ENCODE assay signal across 8 cellular contexts in the genomic region with DNA sequence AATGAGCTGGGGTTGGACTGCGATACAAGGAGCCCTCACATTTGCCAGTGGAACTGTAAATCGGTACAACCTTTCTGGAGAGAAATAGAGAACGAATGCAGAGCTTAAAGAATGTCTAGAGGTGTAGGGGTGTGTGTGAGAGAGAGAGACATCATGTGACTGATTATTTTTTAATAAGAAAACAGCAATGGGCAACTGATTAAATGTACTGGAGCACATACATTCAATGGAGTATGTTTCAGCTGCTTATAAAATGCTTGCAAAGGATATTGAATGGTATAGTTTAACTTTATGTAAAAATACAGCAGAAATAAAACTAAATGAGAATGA. TPM values are rescaled to one million over a fixed set of nuclear protein-coding genes. Genes with fewer than 3 reads are reported as not detected.
DNase-seq lines count a peak whose midpoint lies in the region; ATAC-seq, FAIRE-seq and TF ChIP-seq lines count a peak whose summit lies in the region.

No MANE protein-coding gene starts in this region.

- H3K36me3 ChIP-seq in HAP-1 (replicated peaks), result no peaks in the 10 kb centered on the region
- H3K36me3 ChIP-seq in OCI-LY1 (ENCODE audit: insufficient read depth, low read length), result no peaks in the 10 kb centered on the region
- H3K36me3 ChIP-seq in pancreas, result peaks cover 0 to 3% (median 0%) of the 10 kb centered on the region in 3 donors

- H3K4me1 ChIP-seq in HAP-1 (peaks cover 6% of the 10 kb centered on the region), OCI-LY1 (ENCODE audit: insufficient read depth, low read length, severe bottlenecking) (peaks cover 15% of the 10 kb centered on the region), pancreas (peaks cover 3 to 10% (median 6%) of the 10 kb centered on the region in 3 donors)

- no peaks in the 10 kb centered on the region for H4K20me1 ChIP-seq in OCI-LY1 (ENCODE audit: insufficient read depth, low read length)

- no peak overlapping the region for H3K27ac ChIP-seq in OCI-LY1 (ENCODE audit: low read depth, low read length, poor library complexity, severe bottlenecking)
- H3K27ac ChIP-seq in pancreas, result peak overlapping the region; percentile 78 to 92 (median 90)

- 0% methylated on average over 3 of the region's 3 CpGs for WGBS in pancreas, 2 donors

- H3F3A ChIP-seq in OCI-LY1 (ENCODE audit: insufficient read depth, low read length), result no peaks in the 10 kb centered on the region

- no peak for FAIRE-seq in pancreas (lab: Jason Lieb, UNC)

- peak overlapping the region; percentile 14; the same call in 1 of the 2 replicates for H2AFZ ChIP-seq in OCI-LY1 (ENCODE audit: low read length)

- H3K27me3 ChIP-seq in HAP-1 (ENCODE audit: low read depth), result no peaks in the 10 kb centered on the region
- H3K27me3 ChIP-seq in OCI-LY1 (ENCODE audit: insufficient read depth, low read length), result no peaks in the 10 kb centered on the region; the same call in 1 of the 2 replicates
- no peaks in the 10 kb centered on the region for H3K27me3 ChIP-seq in pancreas

- H3K4me3 ChIP-seq in HAP-1, result peak overlapping the region; percentile 57
- H3K4me3 ChIP-seq in OCI-LY1 (ENCODE audit: low read depth, low read length, poor library complexity, severe bottlenecking), result peak overlapping the region; percentile 84
- H3K4me3 ChIP-seq in pancreas, result peak overlapping the region; percentile 46 to 74 (median 66)

- peak overlapping the region; percentile 79 for H3K4me2 ChIP-seq in OCI-LY1 (ENCODE audit: low read length)

- H3K79me2 ChIP-seq in OCI-LY1 (ENCODE audit: insufficient read depth, low read length), result no peaks in the 10 kb centered on the region

- in situ Hi-C loops in HAP-1 (cut with MboI; ENCODE audit: low sequenced_read_pairs), result no loop called here

- no peak for TF ChIP-seq CTCF in OCI-LY1 (IDR thresholded peaks at IDR 0.05; ENCODE audit: low read length)
- no peak for TF ChIP-seq CTCF in pancreas (IDR thresholded peaks at IDR 0.05)

- no peaks in the 10 kb centered on the region for H3K9me2 ChIP-seq in OCI-LY1 (ENCODE audit: low read depth, low read length)

- H3K9me3 ChIP-seq in HAP-1 (no peaks in the 10 kb centered on the region), OCI-LY1 (ENCODE audit: low read length) (no peaks in the 10 kb centered on the region), pancreas (no peaks in the 10 kb centered on the region)

- DNase-seq in HAP-1 (ENCODE audit: low spot score in 2 of 2), result peak in 1 of 2 experiments; percentile 48
- no peak for DNase-seq in pancreas
- DNase-seq in COLO829 (ENCODE audit: low spot score), result no peak
- no peak for DNase-seq in hepatic stellate cell (ENCODE audit: low spot score)
- no peak for DNase-seq in hypothalamus (lab: John Stamatoyannopoulos, UW)

- peak overlapping the region; percentile 66 for H3K9ac ChIP-seq in OCI-LY1 (ENCODE audit: low read length)

- intact Hi-C loops in pancreas (cut with DNase I), result no loop called here

- ATAC-seq in GM18517 (IDR thresholded peaks at IDR 0.05; ENCODE audit: unreplicated experiment), result peak; percentile 31
- peak; percentile 40 for ATAC-seq in esophagus mucosa
- ATAC-seq in pancreas, result peak; percentile 22 to 37 (median 32)

RNA-seq across cellular contexts. Expression of a gene that starts 0.4 kb away (rescaled TPM):
- total RNA-seq in esophagus mucosa (2.3 TPM), pancreas (1 to 10 TPM; 1.3 to 3.2 (median 2.4) TPM)
- polyA plus RNA-seq in pancreas, result 1 to 10 TPM; 1.3 to 5.8 TPM
